ENCODE assay signal across 9 cellular contexts in genomic region chr19:18306903-18307681, GRCh38. TPM values are rescaled to one million over a fixed set of nuclear protein-coding genes. Genes with fewer than 3 reads are reported as not detected.
DNase-seq lines count a peak whose midpoint lies in the region; ATAC-seq and TF ChIP-seq lines count a peak whose summit lies in the region.
"Had no signal": no experiment of that assay in that cellular context is flagged by ENCODE, and none has a peak within 500 bp of the region (broad histone marks: within the 10 kb centered on the region; RNA-seq: fewer than 3 reads in every experiment).

No MANE protein-coding gene starts in this region.

- ATAC-seq in activated CD4-positive, alpha-beta T cell treated with anti-CD3 and anti-CD28 coated beads for 36 hours: no peak

- 83 to 87% (median 85%) methylated on average over 24 to 33 of the region's 33 CpGs for WGBS in adrenal gland, 4 donors
- WGBS in thyroid gland, 2 donors: 77 to 79% methylated on average over 30 to 33 of the region's 33 CpGs

- H3K27me3 Mint-ChIP-seq in activated CD4-positive, alpha-beta T cell treated with anti-CD3 and anti-CD28 coated beads for 36 hours: no peaks in the 10 kb centered on the region

- H3K27ac ChIP-seq in adrenal gland: peak overlapping the region in 3 of 5 donors; percentile 3 to 99 (median 90)
- H3K27ac ChIP-seq in layer of hippocampus (ENCODE audit: low read depth, low read length): peak overlapping the region; percentile 99
- H3K27ac ChIP-seq in thyroid gland: peak overlapping the region in 2 of 3 donors; percentile 65 to 96

- peaks cover 44 to 48% of the 10 kb centered on the region in 2 donors for H3K4me1 ChIP-seq in adrenal gland (replicated peaks in 1 of 2)
- peaks cover 33 to 58% of the 10 kb centered on the region in 2 donors for H3K4me1 ChIP-seq in thyroid gland

- CTCF ChIA-PET in activated CD4-positive, alpha-beta T cell treated with anti-CD3 and anti-CD28 coated beads for 36 hours (lab: Charles Lee): interaction anchor here (0.6 to 1.1 kb wide), 4 partner anchors 8 to 29 kb away, joined by 3 to 6 read pairs (median 4); partner anchors contain the start of gene LSM4

- peak overlapping the region; percentile 97 for H3K27ac Mint-ChIP-seq in activated CD4-positive, alpha-beta T cell treated with anti-CD3 and anti-CD28 coated beads for 36 hours

- peaks cover 39% of the 10 kb centered on the region for H3K36me3 Mint-ChIP-seq in activated CD4-positive, alpha-beta T cell treated with anti-CD3 and anti-CD28 coated beads for 36 hours (ENCODE audit: low read depth)

- H3K9me3 ChIP-seq in adrenal gland (replicated peaks in 1 of 3): no peaks in the 10 kb centered on the region
- H3K9me3 ChIP-seq in thyroid gland: no peaks in the 10 kb centered on the region

- H3K36me3 ChIP-seq in adrenal gland (replicated peaks in 1 of 2): peaks cover 0 to 20% of the 10 kb centered on the region in 2 donors
- H3K36me3 ChIP-seq in thyroid gland: peaks cover 1 to 10% of the 10 kb centered on the region in 2 donors

- POLR2A ChIA-PET in activated CD4-positive, alpha-beta T cell treated with anti-CD3 and anti-CD28 coated beads for 36 hours (lab: Charles Lee): interaction anchor here (0.7 to 1.3 kb wide), 3 partner anchors 15 to 251 kb away, joined by 3 to 5 read pairs (median 5); no protein-coding TSS in a partner anchor

- H3K4me1 Mint-ChIP-seq in activated CD4-positive, alpha-beta T cell treated with anti-CD3 and anti-CD28 coated beads for 36 hours: peaks cover 43% of the 10 kb centered on the region

- no peak overlapping the region for H3K4me3 ChIP-seq in adrenal gland
- H3K4me3 ChIP-seq in thyroid gland (replicated peaks in 1 of 3): no peak overlapping the region

- peak overlapping the region; percentile 26 for H3K4me3 Mint-ChIP-seq in activated CD4-positive, alpha-beta T cell treated with anti-CD3 and anti-CD28 coated beads for 36 hours

- TF ChIP-seq CTCF in adrenal gland (IDR thresholded peaks at IDR 0.05) (no peak), thyroid gland (IDR thresholded peaks at IDR 0.05) (no peak)

- intact Hi-C loops in activated CD4-positive, alpha-beta T cell treated with anti-CD3 and anti-CD28 coated beads for 36 hours (cut with DNase I, micrococcal nuclease): no loop called here
- intact Hi-C loops in adrenal gland (cut with DNase I): no loop called here
- intact Hi-C loops in thyroid gland (cut with DNase I): no loop called here

- TF ChIP-seq POLR2A in adrenal gland (IDR thresholded peaks at IDR 0.05): no peak
- no peak for TF ChIP-seq POLR2A in thyroid gland (IDR thresholded peaks at IDR 0.05)

- no peaks in the 10 kb centered on the region for H3K9me3 Mint-ChIP-seq in activated CD4-positive, alpha-beta T cell treated with anti-CD3 and anti-CD28 coated beads for 36 hours (ENCODE audit: low read depth)

- DNase-seq in activated CD4-positive, alpha-beta T cell treated with anti-CD3 and anti-CD28 coated beads for 36 hours: peak; percentile 55
- DNase-seq in activated CD4-positive, alpha-beta T cell treated with anti-CD3 and anti-CD28 coated beads for 1 hour: no peak
- DNase-seq in adrenal gland (peak in 1 of 7 donors; percentile 29), thyroid gland (peak in 1 of 2 donors; percentile 20), hepatic stellate cell (ENCODE audit: low spot score) (no peak), NCI-H187 treated with DMSO at 0.1 percent for 48 hours (lab: John Stamatoyannopoulos, UW) (no peak), KG1 (lab: John Stamatoyannopoulos, UW) (no peak)

- no peaks in the 10 kb centered on the region for H3K27me3 ChIP-seq in adrenal gland
- H3K27me3 ChIP-seq in layer of hippocampus (ENCODE audit: control insufficient read depth, insufficient read depth, low read length): no peaks in the 10 kb centered on the region
- H3K27me3 ChIP-seq in thyroid gland: no peaks in the 10 kb centered on the region

RNA-seq across cellular contexts. Expression of gene LSM4, which starts 15.8 kb away (rescaled TPM):
- total RNA-seq in activated CD4-positive, alpha-beta T cell treated with anti-CD3 and anti-CD28 coated beads for 36 hours: 100 to 1,000 TPM; 269 to 370 TPM
- 100 to 1,000 TPM; 107 to 290 (median 161) TPM for total RNA-seq in adrenal gland
- 100 to 1,000 TPM; 105 to 195 (median 120) TPM for polyA plus RNA-seq in adrenal gland
- 100 to 1,000 TPM in 2 of 4 donors, 10 to 100 TPM in 2; 55.2 to 203 (median 140) TPM for total RNA-seq in thyroid gland

RNA-seq across cellular contexts. Expression of gene JUND, which starts 25.7 kb away (rescaled TPM):
- total RNA-seq in activated CD4-positive, alpha-beta T cell treated with anti-CD3 and anti-CD28 coated beads for 36 hours: 100 to 1,000 TPM; 254 to 311 TPM
- 100 to 1,000 TPM; 181 to 533 (median 361) TPM for total RNA-seq in adrenal gland
- 100 to 1,000 TPM in 2 of 3 donors, 10 to 100 TPM in 1; 35.9 to 226 (median 104) TPM for polyA plus RNA-seq in adrenal gland
- total RNA-seq in thyroid gland: 100 to 1,000 TPM; 193 to 394 (median 316) TPM

RNA-seq across cellular contexts. Expression of gene IQCN, which starts 32.8 kb away (rescaled TPM):
- under 1 TPM; 0.40 to 0.43 TPM for total RNA-seq in activated CD4-positive, alpha-beta T cell treated with anti-CD3 and anti-CD28 coated beads for 36 hours
- 1 to 10 TPM in 7 of 8 donors, under 1 TPM in 1; 0.30 to 5.4 (median 2.4) TPM for total RNA-seq in adrenal gland
- 10 to 100 TPM in 1 of 3 donors, 1 to 10 TPM in 1, under 1 TPM in 1; 0.59 to 45.2 (median 6.0) TPM for polyA plus RNA-seq in adrenal gland
- total RNA-seq in thyroid gland: 10 to 100 TPM in 1 of 4 donors, 1 to 10 TPM in 3; 5.7 to 17.0 (median 8.9) TPM
- total RNA-seq: HT1080 had no signal

RNA-seq across cellular contexts. Expression of gene PGPEP1, which starts 33.3 kb away (rescaled TPM):
- 10 to 100 TPM; 20.0 to 20.9 TPM for total RNA-seq in activated CD4-positive, alpha-beta T cell treated with anti-CD3 and anti-CD28 coated beads for 36 hours
- total RNA-seq in adrenal gland (10 to 100 TPM; 31.6 to 89.2 (median 58.6) TPM), thyroid gland (10 to 100 TPM; 23.5 to 44.0 (median 27.9) TPM)
- 10 to 100 TPM; 20.3 to 46.1 (median 21.1) TPM for polyA plus RNA-seq in adrenal gland
